ENCODE assay signal across 10 cellular contexts in genomic region chr9:112059145-112059979, GRCh38.
DNase-seq lines count a peak whose midpoint lies in the region; TF ChIP-seq lines count a peak whose summit lies in the region.
"Had no signal": no experiment of that assay in that cellular context is flagged by ENCODE, and none has a peak within 500 bp of the region (broad histone marks: within the 10 kb centered on the region; RNA-seq: fewer than 3 reads in every experiment).

No MANE protein-coding gene starts in this region.

- H3K36me3 Mint-ChIP-seq in nephron (ENCODE audit: low read depth) (peaks cover 48% of the 10 kb centered on the region), glutamatergic neuron (ENCODE audit: unreplicated experiment) (peaks cover 8% of the 10 kb centered on the region)

- no peak for TF ChIP-seq CTCF in esophagus squamous epithelium (IDR thresholded peaks at IDR 0.05)
- TF ChIP-seq CTCF in nephron (IDR thresholded peaks at IDR 0.05; ENCODE audit: unreplicated experiment in 3 of 3) = no peak
- TF ChIP-seq CTCF in glutamatergic neuron (IDR thresholded peaks at IDR 0.05; ENCODE audit: partially characterized antibody, unreplicated experiment) = no peak

- H3K4me1 ChIP-seq in esophagus squamous epithelium = peaks cover 13 to 56% (median 33%) of the 10 kb centered on the region in 3 donors

- H3K4me3 Mint-ChIP-seq in nephron = no peak overlapping the region
- no peak overlapping the region for H3K4me3 Mint-ChIP-seq in glutamatergic neuron (ENCODE audit: unreplicated experiment)
- H3K4me3 Mint-ChIP-seq: CD8-positive, alpha-beta T cell had no signal

- H3K27ac ChIP-seq in esophagus squamous epithelium = peak overlapping the region; percentile 32 to 89 (median 68)

- H3K9me3 Mint-ChIP-seq in nephron = no peaks in the 10 kb centered on the region
- H3K9me3 Mint-ChIP-seq in glutamatergic neuron (ENCODE audit: unreplicated experiment) = no peaks in the 10 kb centered on the region
- H3K9me3 Mint-ChIP-seq: CD8-positive, alpha-beta T cell had no signal

- DNase-seq in AG08395 (ENCODE audit: low spot score) = peak; percentile 74
- DNase-seq in NCI-H460 (ENCODE audit: extremely low read depth, low read depth) = peak; percentile 86
- DNase-seq in esophagus squamous epithelium (lab: John Stamatoyannopoulos, UW) = no peak
- no peak for DNase-seq in KBM-7
- no peak for DNase-seq in AML-193 (lab: John Stamatoyannopoulos, UW)
- no peak for DNase-seq in activated CD4-positive, alpha-beta T cell treated with anti-CD3 and anti-CD28 coated beads, Interleukin-2, amount 50 U/mL, for 1 hour
- DNase-seq in glutamatergic neuron = no peak
- DNase-seq: CD8-positive, alpha-beta T cell; stimulated activated CD4-positive, alpha-beta T cell treated with anti-CD3 and anti-CD28 coated beads, Interleukin-4, amount 100 ng/mL, for 24 hours had no signal

- H3K4me1 Mint-ChIP-seq in nephron (peaks cover 15% of the 10 kb centered on the region), glutamatergic neuron (ENCODE audit: low read depth, unreplicated experiment) (no peaks in the 10 kb centered on the region)

- H3K27me3 ChIP-seq in esophagus squamous epithelium = no peaks in the 10 kb centered on the region

- 56 to 61% methylated on average over 8 to 12 of the region's 13 CpGs for WGBS in esophagus squamous epithelium, 2 donors

- intact Hi-C loops in esophagus squamous epithelium (cut with DNase I) = no loop called here

- H3K27ac Mint-ChIP-seq in nephron (peak overlapping the region; percentile 45 to 84 (median 61)), glutamatergic neuron (ENCODE audit: unreplicated experiment) (no peak overlapping the region)
- H3K27ac Mint-ChIP-seq: CD8-positive, alpha-beta T cell had no signal

- no peaks in the 10 kb centered on the region for H3K36me3 ChIP-seq in esophagus squamous epithelium

- H3K4me3 ChIP-seq in esophagus squamous epithelium = no peak overlapping the region

- in situ Hi-C loops in KBM-7 (cut with MboI; ENCODE audit: low pct_unique_long_range_greater_than_20kb, low sequenced_read_pairs) = no loop called here

- no peaks in the 10 kb centered on the region for H3K9me3 ChIP-seq in esophagus squamous epithelium

- TF ChIP-seq POLR2A in esophagus squamous epithelium (IDR thresholded peaks at IDR 0.05) = no peak

- no peaks in the 10 kb centered on the region for H3K27me3 Mint-ChIP-seq in nephron (ENCODE audit: low read depth)
- peaks cover 3% of the 10 kb centered on the region for H3K27me3 Mint-ChIP-seq in glutamatergic neuron (ENCODE audit: unreplicated experiment)

Comparison
In these comparisons a context has a peak if more than half of its experiments do, and no peak if none do; other contexts are left out.
1. DNase-seq: peak in AG08395 (single experiment) and NCI-H460 (single experiment); none in esophagus squamous epithelium (single experiment), KBM-7 (single experiment), AML-193 (0 of 2), activated CD4-positive, alpha-beta T cell treated with anti-CD3 and anti-CD28 coated beads, Interleukin-2, amount 50 U/mL, for 1 hour (single experiment) and glutamatergic neuron (single experiment).